Comparison of ENCODE assay signal across 1 cellular context in the genomic region with DNA sequence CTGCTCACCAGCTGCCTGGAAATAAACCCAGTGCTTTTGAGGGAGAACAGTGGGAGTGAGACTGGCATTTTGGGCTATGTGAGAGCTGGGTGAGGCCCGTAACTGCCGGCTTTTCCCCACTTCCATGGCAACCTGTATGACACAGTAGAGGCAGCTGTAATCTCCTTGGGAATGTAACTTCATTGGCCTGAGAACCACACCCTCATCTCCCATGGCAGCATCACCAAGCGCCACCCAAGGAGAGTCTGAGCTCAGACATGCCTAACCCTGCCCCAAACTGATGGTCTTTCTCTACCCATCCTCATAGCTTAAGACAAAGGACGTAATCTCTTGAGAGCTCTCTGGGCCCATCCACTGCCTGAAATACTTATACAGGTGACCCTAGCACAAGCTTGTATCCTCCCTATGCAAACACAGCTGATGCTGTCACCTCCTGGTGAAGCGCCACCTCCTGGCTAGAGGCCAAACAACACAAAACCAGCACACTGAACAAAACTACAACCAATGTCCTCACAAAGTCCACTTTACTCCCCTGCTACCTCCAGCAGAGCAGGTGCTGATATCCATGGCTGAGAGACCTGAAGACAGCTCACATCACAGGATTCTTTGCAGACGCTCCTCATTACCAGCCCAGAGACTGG.
TF ChIP-seq lines count a peak whose summit lies in the region.

No MANE protein-coding gene starts in this region.

TF ChIP-seq in WTC11, 78 proteins besides CTCF, POLR2A, EP300 and RAD21 (continued from another document):
- TF ChIP-seq ATF6 (CRISPR knock-in tag; IDR thresholded peaks at IDR 0.05) (no peak), ZNF219 (CRISPR knock-in tag; IDR thresholded peaks at IDR 0.05; ENCODE audit: borderline replicate concordance) (no peak)
